ENCODE assay signal across 8 cellular contexts in the genomic region with DNA sequence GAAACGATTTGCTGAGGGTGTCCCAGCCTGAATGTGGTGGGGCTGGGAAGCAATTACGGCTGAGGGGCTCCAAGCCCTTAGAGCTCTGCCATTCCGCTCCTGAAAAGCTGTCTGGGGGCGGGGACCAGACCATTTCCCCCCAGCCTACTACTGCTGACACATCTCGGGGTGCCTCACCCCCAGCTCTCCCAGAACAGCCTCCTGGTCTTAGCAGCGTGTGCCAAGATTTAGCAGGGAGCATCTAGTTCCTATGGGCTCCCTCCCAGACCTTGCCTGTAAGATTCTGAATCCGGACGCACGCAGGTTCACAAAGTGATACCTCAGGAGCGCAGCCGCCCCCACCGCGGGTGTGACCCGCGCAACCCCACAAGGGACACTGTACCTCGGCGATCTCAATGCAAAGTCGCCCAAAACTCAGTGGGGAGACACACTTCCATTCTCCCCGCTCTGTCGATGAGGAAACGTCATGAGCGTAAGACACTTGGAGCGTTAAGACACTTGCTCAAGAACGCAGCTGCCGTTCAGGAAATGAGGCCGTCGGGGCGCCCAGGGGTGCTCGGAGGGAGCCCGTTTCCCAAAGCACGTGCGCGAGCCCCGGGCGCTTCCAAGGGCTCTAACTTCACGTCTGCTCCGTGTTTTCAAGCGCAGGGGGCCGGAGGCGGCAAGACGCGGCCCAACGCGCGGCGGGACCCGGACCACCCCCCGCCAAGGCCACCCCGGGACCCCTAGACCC. TPM values are rescaled to one million over a fixed set of nuclear protein-coding genes. Genes with fewer than 3 reads are reported as not detected.
DNase-seq lines count a peak whose midpoint lies in the region; ATAC-seq and TF ChIP-seq lines count a peak whose summit lies in the region.

No MANE protein-coding gene starts in this region.

- peak; percentile 23 for ATAC-seq in GM19328 (IDR thresholded peaks at IDR 0.05; ENCODE audit: unreplicated experiment)
- ATAC-seq in HG03378 (IDR thresholded peaks at IDR 0.05; ENCODE audit: unreplicated experiment), result peak; percentile 38

- no peak for TF ChIP-seq CTCF in BE2C (IDR thresholded peaks at IDR 0.05; ENCODE audit: low read depth, low read length)

- no peaks in the 10 kb centered on the region for H3K27me3 ChIP-seq in BE2C

- no peaks in the 10 kb centered on the region for H3K9me3 ChIP-seq in BE2C
- no peaks in the 10 kb centered on the region for H3K9me3 ChIP-seq in iPS-18c (ENCODE audit: control insufficient read depth, insufficient read depth, low read length)

- DNase-seq in BE2C (no peak), SW480 (ENCODE audit: low spot score) (peak; percentile 41), astrocyte of the hippocampus (ENCODE audit: low read depth, low spot score) (peak; percentile 49), NCI-H2029 (lab: John Stamatoyannopoulos, UW) (no peak)
- peak; percentile 53 for DNase-seq in stimulated activated CD4-positive, alpha-beta T cell treated with anti-CD3 and anti-CD28 coated beads, Interleukin-12 subunit alpha, Interleukin-12 subunit beta, amount 100 ng/mL, for 4 hours

- H3K4me3 ChIP-seq in BE2C (ENCODE audit: low read depth, low read length) (peak overlapping the region; percentile 78), iPS-18c (ENCODE audit: insufficient read depth, low read depth, low read length) (peak overlapping the region; percentile 59)

- peaks cover 10% of the 10 kb centered on the region for H3K36me3 ChIP-seq in BE2C

- H3K4me1 ChIP-seq in BE2C, result no peaks in the 10 kb centered on the region

RNA-seq across cellular contexts. Expression of gene GEMIN4, which starts 0.6 kb away (rescaled TPM):
- polyA plus RNA-seq in BE2C (2012; ENCODE audit: insufficient read depth, insufficient read length, low read depth), result 10.3 TPM

RNA-seq across cellular contexts. Expression of gene TLCD3A, which starts 19.0 kb away (rescaled TPM):
- 8.8 TPM for polyA plus RNA-seq in BE2C (2012; ENCODE audit: insufficient read depth, insufficient read length, low read depth)

RNA-seq across cellular contexts. Expression of gene GLOD4, which starts 30.6 kb away (rescaled TPM):
- 109 TPM for polyA plus RNA-seq in BE2C (2012; ENCODE audit: insufficient read depth, insufficient read length, low read depth)

RNA-seq across cellular contexts. Expression of gene MRM3, which starts 30.7 kb away (rescaled TPM):
- polyA plus RNA-seq in BE2C (2012; ENCODE audit: insufficient read depth, insufficient read length, low read depth), result 23.0 TPM

RNA-seq across cellular contexts. Expression of gene VPS53, which starts 36.8 kb away (rescaled TPM):
- polyA plus RNA-seq in BE2C (2012; ENCODE audit: insufficient read depth, insufficient read length, low read depth), result 28.1 TPM

Comparison
In these comparisons a context has a peak if more than half of its experiments do, and no peak if none do; other contexts are left out.
1. DNase-seq: peak in SW480 (single experiment), astrocyte of the hippocampus (single experiment) and stimulated activated CD4-positive, alpha-beta T cell treated with anti-CD3 and anti-CD28 coated beads, Interleukin-12 subunit alpha, Interleukin-12 subunit beta, amount 100 ng/mL, for 4 hours (single experiment); none in BE2C (single experiment) and NCI-H2029 (single experiment).